8 cellular contexts compared by ENCODE assay signal in genomic region chr19:38929929-38930775, GRCh38. TPM values are rescaled to one million over a fixed set of nuclear protein-coding genes. Genes with fewer than 3 reads are reported as not detected.
A peak's percentile ranks its signal among the peaks of the same experiment; 100 is the strongest.
DNase-seq lines count a peak whose midpoint lies in the region; ATAC-seq and TF ChIP-seq lines count a peak whose summit lies in the region.

A gene with protein sequence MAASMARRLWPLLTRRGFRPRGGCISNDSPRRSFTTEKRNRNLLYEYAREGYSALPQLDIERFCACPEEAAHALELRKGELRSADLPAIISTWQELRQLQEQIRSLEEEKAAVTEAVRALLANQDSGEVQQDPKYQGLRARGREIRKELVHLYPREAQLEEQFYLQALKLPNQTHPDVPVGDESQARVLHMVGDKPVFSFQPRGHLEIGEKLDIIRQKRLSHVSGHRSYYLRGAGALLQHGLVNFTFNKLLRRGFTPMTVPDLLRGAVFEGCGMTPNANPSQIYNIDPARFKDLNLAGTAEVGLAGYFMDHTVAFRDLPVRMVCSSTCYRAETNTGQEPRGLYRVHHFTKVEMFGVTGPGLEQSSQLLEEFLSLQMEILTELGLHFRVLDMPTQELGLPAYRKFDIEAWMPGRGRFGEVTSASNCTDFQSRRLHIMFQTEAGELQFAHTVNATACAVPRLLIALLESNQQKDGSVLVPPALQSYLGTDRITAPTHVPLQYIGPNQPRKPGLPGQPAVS (minus strand): TSS chr19:38930763. CDS start chr19:38930736, 27 bp downstream.

- no peak for TF ChIP-seq POLR2A in spleen (IDR thresholded peaks at IDR 0.05)

- WGBS in spleen, 5 donors = 3 to 4% (median 3%) methylated on average over 43 to 49 of the region's 49 CpGs

- H3K9me3 ChIP-seq in spleen = peaks cover 0 to 7% (median 4%) of the 10 kb centered on the region in 8 donors

- DNase-seq in AG09319 (ENCODE audit: extremely low read depth, low read depth) (peak; percentile 91), NCI-H345 (lab: John Stamatoyannopoulos, UW) (peak; percentile 99), activated B cell treated with CpG ODN at 0.5 μM for 24 hours (peak; percentile 93), inferior parietal cortex (ENCODE audit: extremely low spot score) (peak; percentile 95), spleen (peak; percentile 98)
- DNase-seq in central memory CD4-positive, alpha-beta T cell = peak; percentile 95

- no peaks in the 10 kb centered on the region for H3K27me3 ChIP-seq in spleen (replicated peaks in 1 of 7)

- peak within 1 kb of the TSS; percentile 51 to 82 (median 72) for H3K4me3 ChIP-seq in spleen

- H3K9me3 Mint-ChIP-seq in activated B cell treated with CpG ODN at 0.5 μM for 24 hours = peaks cover 2% of the 10 kb centered on the region

- peaks cover 34% of the 10 kb centered on the region for H3K4me1 Mint-ChIP-seq in activated B cell treated with CpG ODN at 0.5 μM for 24 hours

- intact Hi-C loops in activated B cell treated with CpG ODN at 0.5 μM for 24 hours (cut with micrococcal nuclease) = loop anchor here (1.0 to 10.0 kb wide), 18 partner anchors 31 to 1025 kb away; partner anchors contain the start of genes ACTN4, DPF1, ECH1 and FAM98C
- intact Hi-C loops in spleen (cut with DNase I; ENCODE audit: low total_unique reads) = loop anchor here (10.0 kb wide), 1 partner anchor 295 kb away; no protein-coding TSS in a partner anchor

- peaks cover 0 to 43% (median 15%) of the 10 kb centered on the region in 6 donors for H3K36me3 ChIP-seq in spleen

- CTCF ChIA-PET in activated B cell treated with CpG ODN at 0.5 μM for 24 hours (lab: Charles Lee) = interaction anchor here (0.6 to 3.5 kb wide), 22 partner anchors 30 to 527 kb away, joined by 3 to 25 read pairs (median 4); partner anchors contain the start of genes ECH1, FAM98C, MAP4K1 and NFKBIB

- H3K27me3 Mint-ChIP-seq in activated B cell treated with CpG ODN at 0.5 μM for 24 hours = no peaks in the 10 kb centered on the region

- peak within 1 kb of the TSS; percentile 81 to 93 (median 88) for H3K27ac ChIP-seq in spleen

- H3K36me3 Mint-ChIP-seq in activated B cell treated with CpG ODN at 0.5 μM for 24 hours (ENCODE audit: low read depth) = peaks cover 40% of the 10 kb centered on the region

- peak within 1 kb of the TSS; percentile 98 for H3K27ac Mint-ChIP-seq in activated B cell treated with CpG ODN at 0.5 μM for 24 hours

- POLR2A ChIA-PET in activated B cell treated with CpG ODN at 0.5 μM for 24 hours (lab: Charles Lee) = interaction anchor here (0.5 to 2.8 kb wide), 24 partner anchors 10 to 655 kb away, joined by 3 to 24 read pairs (median 6); partner anchors contain the start of genes ACTN4, EIF3K, FAM98C and MAP4K1

- H3K4me3 Mint-ChIP-seq in activated B cell treated with CpG ODN at 0.5 μM for 24 hours = peak within 1 kb of the TSS; percentile 97

- TF ChIP-seq CTCF in AG09319 (IDR thresholded peaks at IDR 0.05; ENCODE audit: low read depth, low read length) (peak; percentile 96), activated B cell treated with CpG ODN at 0.5 μM for 24 hours (IDR thresholded peaks at IDR 0.05) (peak; percentile 100), spleen (IDR thresholded peaks at IDR 0.05 in 8 of 11, conservative IDR thresholded peaks at IDR 0.05 in 3 of 11) (peak; percentile 99 to 100 (median 100))

- peak; percentile 51 for ATAC-seq in GM19025 (IDR thresholded peaks at IDR 0.05; ENCODE audit: low read depth, unreplicated experiment)
- ATAC-seq in HG03342 (IDR thresholded peaks at IDR 0.05; ENCODE audit: unreplicated experiment) = peak; percentile 66
- peak; percentile 71 for ATAC-seq in activated B cell treated with CpG ODN at 0.5 μM for 24 hours (ENCODE audit: low read depth)

- peaks cover 16 to 76% (median 40%) of the 10 kb centered on the region in 6 donors for H3K4me1 ChIP-seq in spleen

RNA-seq across cellular contexts. Expression of the gene that starts here (rescaled TPM):
- total RNA-seq in activated B cell treated with CpG ODN at 0.5 μM for 24 hours (46.4 and 50.9 TPM in 2 replicates), spleen (10 to 100 TPM; 12.5 to 37.4 (median 24.6) TPM)
- polyA plus RNA-seq in spleen = 10 to 100 TPM; 25.6 to 70.3 (median 50.7) TPM

Comparison
In these comparisons a context has a peak if more than half of its experiments do, and no peak if none do; other contexts are left out.
1. Peak in every context shown above with its lines: DNase-seq, ATAC-seq, H3K4me3 ChIP-seq and H3K27ac ChIP-seq.